In genomic region chr6:36042618-36043260, GRCh38 we compare ENCODE assay signal across 25 cellular contexts. TPM values are rescaled to one million over a fixed set of nuclear protein-coding genes. Genes with fewer than 3 reads are reported as not detected.
DNase-seq lines count a peak whose midpoint lies in the region; ATAC-seq, FAIRE-seq and TF ChIP-seq lines count a peak whose summit lies in the region.
"Had no signal": no experiment of that assay in that cellular context is flagged by ENCODE, and none has a peak within 500 bp of the region (broad histone marks: within the 10 kb centered on the region; RNA-seq: fewer than 3 reads in every experiment).

No MANE protein-coding gene starts in this region.

- POLR2A ChIA-PET in HepG2 (lab: Yijun Ruan, JAX), result interaction anchor here (1.1 to 1.6 kb wide), 2 partner anchors 13 to 15 kb away, joined by 3 to 7 read pairs; partner anchors contain the start of gene MAPK14

- H4K20me1 ChIP-seq in HepG2 (ENCODE audit: insufficient read depth, low read length) (peaks cover 58% of the 10 kb centered on the region), keratinocyte (ENCODE audit: control insufficient read depth, extremely low read depth, insufficient read depth, low read length) (no peaks in the 10 kb centered on the region)

- in situ Hi-C loops in HepG2 (cut with HindIII; ENCODE audit: extremely low pct_ligation_motif_present, low pct_unique_long_range_greater_than_20kb), result no loop called here

- 96% methylated on average over 12 of the region's 12 CpGs for WGBS in HepG2 (ENCODE audit: low lambda C conversion rate)
- 89% methylated on average over 8 of the region's 12 CpGs for WGBS in right lobe of liver (ENCODE audit: insufficient coverage, low coverage, low lambda C conversion rate, missing lambda C conversion rate)
- WGBS in small intestine, 3 donors, result 69 to 87% (median 80%) methylated on average over 12 of the region's 12 CpGs

- H3K36me3 ChIP-seq in HepG2 (replicated peaks in 1 of 2; ENCODE audit: control insufficient read depth in 1 of 2, insufficient read depth in 2 of 2, low read length in 2 of 2), result peaks cover 0 to 1% of the 10 kb centered on the region in 2 experiments; a peak in 1 of 5 replicates
- H3K36me3 ChIP-seq in right lobe of liver, result no peaks in the 10 kb centered on the region
- H3K36me3 ChIP-seq in bronchial epithelial cell (ENCODE audit: control insufficient read depth, insufficient read depth, low read length), result no peaks in the 10 kb centered on the region
- no peaks in the 10 kb centered on the region for H3K36me3 ChIP-seq in keratinocyte (ENCODE audit: control insufficient read depth in 2 of 2, extremely low read depth in 1 of 2, insufficient read depth in 2 of 2, low read length in 2 of 2)
- H3K36me3 ChIP-seq in small intestine (ENCODE audit: control insufficient read depth in 2 of 2, insufficient read depth in 2 of 2, low read length in 2 of 2), result no peaks in the 10 kb centered on the region
- no peaks in the 10 kb centered on the region for H3K36me3 ChIP-seq in tibial artery

- no peak for TF ChIP-seq EP300 in HepG2 (IDR thresholded peaks at IDR 0.05; ENCODE audit: low read depth in 2 of 2, low read length in 2 of 2)
- TF ChIP-seq EP300 in HepG2 (CRISPR knock-in tag; IDR thresholded peaks at IDR 0.05; ENCODE audit: borderline replicate concordance), result no peak

- H3K4me1 ChIP-seq in HepG2 (ENCODE audit: insufficient read depth, low read length) (peaks cover 43% of the 10 kb centered on the region), right lobe of liver (peaks cover 0 to 18% (median 7%) of the 10 kb centered on the region in 4 donors), keratinocyte (ENCODE audit: control insufficient read depth, extremely low read depth, insufficient read depth, low read length) (peaks cover 23% of the 10 kb centered on the region), small intestine (ENCODE audit: control insufficient read depth in 2 of 2, insufficient read depth in 1 of 2, low read depth in 1 of 2, low read length in 1 of 2) (peaks cover 7 to 20% of the 10 kb centered on the region in 2 donors), tibial artery (peaks cover 0 to 70% (median 28%) of the 10 kb centered on the region in 4 donors)

- ATAC-seq in HepG2 (no peak), right lobe of liver (no peak)
- ATAC-seq: HCT116 had no signal

- H3K9ac ChIP-seq in HepG2 (ENCODE audit: insufficient read depth, low read depth, low read length) (no peak overlapping the region), keratinocyte (ENCODE audit: control insufficient read depth, extremely low read depth, insufficient read depth, low read length) (no peak overlapping the region)

- no peak for FAIRE-seq in HepG2 (lab: Jason Lieb, UNC)
- FAIRE-seq in bronchial epithelial cell (lab: Jason Lieb, UNC), result no peak
- peak; percentile 48 for FAIRE-seq in keratinocyte (lab: Jason Lieb, UNC)
- no peak for FAIRE-seq in small intestine (lab: Jason Lieb, UNC)
- FAIRE-seq: GM12892 had no signal

- H3K27me3 ChIP-seq in HepG2 (ENCODE audit: control insufficient read depth in 1 of 2, insufficient read depth in 2 of 2, low read length in 2 of 2), result no peaks in the 10 kb centered on the region
- no peaks in the 10 kb centered on the region for H3K27me3 ChIP-seq in right lobe of liver
- no peaks in the 10 kb centered on the region for H3K27me3 ChIP-seq in bronchial epithelial cell (ENCODE audit: control insufficient read depth, insufficient read depth, low read length)
- H3K27me3 ChIP-seq in keratinocyte (ENCODE audit: control insufficient read depth, extremely low read depth, insufficient read depth, low read length), result no peaks in the 10 kb centered on the region
- H3K27me3 ChIP-seq in small intestine (ENCODE audit: control insufficient read depth in 2 of 2, insufficient read depth in 2 of 2, low read length in 2 of 2), result no peaks in the 10 kb centered on the region
- no peaks in the 10 kb centered on the region for H3K27me3 ChIP-seq in tibial artery

- DNase-seq in HepG2 (ENCODE audit: low spot score) (no peak), right lobe of liver (no peak), bronchial epithelial cell (ENCODE audit: low read depth) (peak; percentile 60), keratinocyte (ENCODE audit: low read depth, low spot score) (no peak), small intestine (peak; percentile 31), tibial artery (no peak), NCI-H2081 treated with DMSO at 0.1 percent for 48 hours (lab: John Stamatoyannopoulos, UW) (no peak), cardiac septum (ENCODE audit: low spot score) (no peak)
- DNase-seq: CD8-positive, alpha-beta memory T cell; DMS79 treated with DMSO at 0.1 percent for 48 hours; MV-4-11; NCI-H1105 treated with DMSO at 0.1 percent for 48 hours; NCI-H2081; NCI-H2171; NCI-H226; NCI-H510A; NCI-H69; SHP77 treated with DMSO at 0.1 percent for 48 hours had no signal

- TF ChIP-seq POLR2A in HepG2 (IDR thresholded peaks at IDR 0.05; ENCODE audit: insufficient read depth in 1 of 2, low read depth in 2 of 2, low read length in 2 of 2), result no peak
- no peak for TF ChIP-seq POLR2A in right lobe of liver (IDR thresholded peaks at IDR 0.05)

- CTCF ChIA-PET in HepG2 (lab: Yijun Ruan, JAX; ENCODE audit: low intra/inter-chr PET ratio, low total read pairs), result no interaction called here

- intact Hi-C loops in HepG2 (cut with micrococcal nuclease; ENCODE audit: unreplicated experiment) (no loop called here), right lobe of liver (cut with DNase I) (no loop called here), tibial artery (cut with DNase I; ENCODE audit: low total_unique reads) (loop anchor here (5.0 kb wide), 1 partner anchor 315 kb away; no protein-coding TSS in a partner anchor), cardiac septum (cut with DNase I) (no loop called here)

- TF ChIP-seq RAD21 in HepG2 (CRISPR knock-in tag; IDR thresholded peaks at IDR 0.05), result no peak

- no peak overlapping the region for H3K4me3 ChIP-seq in HepG2 (replicated peaks in 1 of 3; ENCODE audit: insufficient read depth in 1 of 3, low read depth in 2 of 3, low read length in 3 of 3)
- no peak overlapping the region for H3K4me3 ChIP-seq in right lobe of liver
- H3K4me3 ChIP-seq in bronchial epithelial cell (ENCODE audit: low read depth, low read length), result no peak overlapping the region
- H3K4me3 ChIP-seq in keratinocyte (ENCODE audit: control insufficient read depth in 2 of 3, extremely low read depth in 1 of 3, insufficient read depth in 2 of 3, low read depth in 1 of 3, low read length in 3 of 3), result peak overlapping the region in 1 of 3 experiments; percentile 23
- H3K4me3 ChIP-seq in small intestine (ENCODE audit: low read depth in 1 of 2, low read length in 2 of 2), result no peak overlapping the region
- no peak overlapping the region for H3K4me3 ChIP-seq in tibial artery

- TF ChIP-seq CTCF in HepG2 (CRISPR knock-in tag; IDR thresholded peaks at IDR 0.05) (no peak), right lobe of liver (IDR thresholded peaks at IDR 0.05) (no peak), bronchial epithelial cell (IDR thresholded peaks at IDR 0.05; ENCODE audit: insufficient read depth, low read length, severe bottlenecking) (no peak), keratinocyte (optimal IDR thresholded peaks at IDR 0.05 in 1 of 3, IDR thresholded peaks at IDR 0.05 in 1 of 3, conservative IDR thresholded peaks at IDR 0.05 in 1 of 3; ENCODE audit: extremely low read depth in 1 of 3, insufficient read depth in 2 of 3, low read length in 3 of 3) (no peak), tibial artery (IDR thresholded peaks at IDR 0.05) (no peak)

- H2AFZ ChIP-seq in HepG2 (ENCODE audit: low read length), result no peak overlapping the region
- no peak overlapping the region for H2AFZ ChIP-seq in keratinocyte (ENCODE audit: control insufficient read depth, low read length)

- BruUV-seq in HepG2 (replicated peaks; lab: Mats Ljungman, UMichigan), result no TSS peak

- H3K9me1 ChIP-seq in keratinocyte (ENCODE audit: control insufficient read depth, extremely low read depth, insufficient read depth, low read length), result peaks cover 3% of the 10 kb centered on the region

- H3K4me2 ChIP-seq in HepG2 (ENCODE audit: low read depth, low read length) (no peak overlapping the region), keratinocyte (ENCODE audit: control insufficient read depth, extremely low read depth, insufficient read depth, low read depth, low read length) (peak overlapping the region; percentile 74)

- no peaks in the 10 kb centered on the region for H3K9me3 ChIP-seq in HepG2 (ENCODE audit: low read length)
- no peaks in the 10 kb centered on the region for H3K9me3 ChIP-seq in right lobe of liver
- no peaks in the 10 kb centered on the region for H3K9me3 ChIP-seq in keratinocyte (ENCODE audit: control insufficient read depth, low read depth, low read length)
- no peaks in the 10 kb centered on the region for H3K9me3 ChIP-seq in small intestine (ENCODE audit: control insufficient read depth, low read depth)
- no peaks in the 10 kb centered on the region for H3K9me3 ChIP-seq in tibial artery

- H3K27ac ChIP-seq in HepG2 (ENCODE audit: extremely low read length, insufficient read depth, low read length) (no peak overlapping the region), right lobe of liver (no peak overlapping the region), keratinocyte (ENCODE audit: control insufficient read depth, insufficient read depth, low read length) (no peak overlapping the region), small intestine (ENCODE audit: low read depth in 1 of 2, low read length in 1 of 2) (no peak overlapping the region), tibial artery (no peak overlapping the region)
- H3K27ac ChIP-seq: 22Rv1, C4-2B had no signal

- dilution Hi-C loops in keratinocyte (cut with MboI; ENCODE audit: extremely low pct_ligation_motif_present, low sequenced_read_pairs), result no loop called here

- peaks cover 95% of the 10 kb centered on the region for H3K79me2 ChIP-seq in HepG2 (ENCODE audit: insufficient read depth, low read length)
- H3K79me2 ChIP-seq in keratinocyte (ENCODE audit: control insufficient read depth, insufficient read depth, low read length), result peaks cover 89% of the 10 kb centered on the region

RNA-seq across cellular contexts. Expression of gene MAPK14, which starts 15.1 kb away (rescaled TPM):
- total RNA-seq in HepG2 (2016; rRNA removed; fragmentation: Illumina TruSeq; extraction: Trizol) (67.3 and 74.9 TPM in 2 replicates), right lobe of liver (10 to 100 TPM; 37.9 to 53.3 (median 45.3) TPM), bronchial epithelial cell (38.4 and 44.7 TPM in 2 replicates), cardiac septum (25.6 TPM)
- 7.2 and 7.5 TPM in 2 replicates for total RNA-seq in HepG2 (2016; cell fraction: cytosol; rRNA removed; fragmentation: Illumina TruSeq; extraction: Trizol; ENCODE audit: low read depth)
- total RNA-seq in HepG2 (2016; cell fraction: insoluble cytoplasmic fraction; rRNA removed; fragmentation: Illumina TruSeq; extraction: Trizol), result 67.5 and 68.5 TPM in 2 replicates
- total RNA-seq in HepG2 (2016; cell fraction: membrane; rRNA removed; fragmentation: Illumina TruSeq; extraction: Trizol), result 20.7 and 21.7 TPM in 2 replicates
- total RNA-seq in HepG2 (2016; cell fraction: nucleus; rRNA removed; fragmentation: Illumina TruSeq; extraction: Trizol), result 113 and 120 TPM in 2 replicates
- polyA plus RNA-seq in HepG2 (2011; rRNA removed) (52.0 and 66.3 TPM in 2 replicates), keratinocyte (43.7 to 52.4 TPM (median 44.6 TPM) in 3 replicates), small intestine (10 to 100 TPM; 22.4 to 40.0 (median 24.3) TPM)
- polyA plus RNA-seq in HepG2 (2011; cell fraction: cytosol; rRNA removed), result 29.4 and 43.0 TPM in 2 replicates
- 53.6 and 57.1 TPM in 2 replicates for polyA plus RNA-seq in HepG2 (2011; cell fraction: nucleus; rRNA removed)
- polyA plus RNA-seq in HepG2 (2012), result 53.3 and 55.6 TPM in 2 replicates
- polyA plus RNA-seq in HepG2 (2016; cell fraction: cytosol; fragmentation: Illumina TruSeq; extraction: Trizol; ENCODE audit: low read depth), result 2.4 and 3.2 TPM in 2 replicates
- polyA plus RNA-seq in HepG2 (2016; cell fraction: insoluble cytoplasmic fraction; fragmentation: Illumina TruSeq; extraction: Trizol; ENCODE audit: low read depth), result 53.0 and 55.3 TPM in 2 replicates
- 8.8 and 9.7 TPM in 2 replicates for polyA plus RNA-seq in HepG2 (2016; cell fraction: membrane; fragmentation: Illumina TruSeq; extraction: Trizol; ENCODE audit: low read depth)
- polyA plus RNA-seq in HepG2 (2016; cell fraction: nucleus; fragmentation: Illumina TruSeq; extraction: Trizol; ENCODE audit: insufficient read depth, low read depth), result 90.3 and 105 TPM in 2 replicates
- 75.6 and 86.1 TPM in 2 replicates for polyA minus RNA-seq in HepG2 (2011; rRNA and poly(A)+ RNA removed; ENCODE audit: low replicate concordance)
- 50.6 and 54.7 TPM in 2 replicates for polyA minus RNA-seq in HepG2 (2011; cell fraction: cytosol; rRNA and poly(A)+ RNA removed)
- 204 and 254 TPM in 2 replicates for polyA minus RNA-seq in HepG2 (2011; cell fraction: nucleus; rRNA and poly(A)+ RNA removed)
- 34.1 TPM for polyA plus RNA-seq in keratinocyte (2011; ENCODE audit: low read depth)
- 27.5 and 46.9 TPM in 2 replicates for polyA plus RNA-seq in keratinocyte (2011; cell fraction: cytosol; rRNA removed)
- 63.3 and 68.9 TPM in 2 replicates for polyA plus RNA-seq in keratinocyte (2011; cell fraction: nucleus; rRNA removed)
- 29.6 and 34.7 TPM in 2 replicates for polyA plus RNA-seq in keratinocyte (2012; ENCODE audit: low replicate concordance)
- 24.8 to 104 TPM (median 66.2 TPM) in 3 replicates for polyA minus RNA-seq in keratinocyte
- polyA minus RNA-seq in keratinocyte (2011; cell fraction: cytosol; rRNA and poly(A)+ RNA removed), result 40.7 TPM
- polyA minus RNA-seq in keratinocyte (2011; cell fraction: nucleus; rRNA and poly(A)+ RNA removed), result 52.3 and 104 TPM in 2 replicates

RNA-seq across cellular contexts. Expression of gene SLC26A8, which starts 18.3 kb away (rescaled TPM):
- total RNA-seq in HepG2 (2016; rRNA removed; fragmentation: Illumina TruSeq; extraction: Trizol) (not detected in 2 replicates), right lobe of liver (under 1 TPM; 0.06 to 0.33 (median 0.09) TPM), bronchial epithelial cell (not detected in 2 replicates), cardiac septum (0.13 TPM)
- total RNA-seq in HepG2 (2016; cell fraction: cytosol; rRNA removed; fragmentation: Illumina TruSeq; extraction: Trizol; ENCODE audit: low read depth), result not detected in 2 replicates
- 0.11 TPM in 1 of 2 replicates, not detected in the other for total RNA-seq in HepG2 (2016; cell fraction: insoluble cytoplasmic fraction; rRNA removed; fragmentation: Illumina TruSeq; extraction: Trizol)
- not detected in 2 replicates for total RNA-seq in HepG2 (2016; cell fraction: membrane; rRNA removed; fragmentation: Illumina TruSeq; extraction: Trizol)
- 0.09 and 0.12 TPM in 2 replicates for total RNA-seq in HepG2 (2016; cell fraction: nucleus; rRNA removed; fragmentation: Illumina TruSeq; extraction: Trizol)
- polyA plus RNA-seq in HepG2 (2011; rRNA removed) (0.42 and 0.46 TPM in 2 replicates), keratinocyte (0.02 to 0.18 TPM (median 0.04 TPM) in 3 replicates), small intestine (under 1 TPM in 1 of 3 donors, not detected in 2; 0.16 TPM)
- 0.16 and 0.17 TPM in 2 replicates for polyA plus RNA-seq in HepG2 (2011; cell fraction: cytosol; rRNA removed)
- 0.64 and 1.1 TPM in 2 replicates for polyA plus RNA-seq in HepG2 (2011; cell fraction: nucleus; rRNA removed)
- polyA plus RNA-seq in HepG2 (2012), result 0.05 and 0.16 TPM in 2 replicates
- polyA plus RNA-seq in HepG2 (2016; cell fraction: cytosol; fragmentation: Illumina TruSeq; extraction: Trizol; ENCODE audit: low read depth), result not detected in 2 replicates
- polyA plus RNA-seq in HepG2 (2016; cell fraction: insoluble cytoplasmic fraction; fragmentation: Illumina TruSeq; extraction: Trizol; ENCODE audit: low read depth), result 0.11 TPM in 1 of 2 replicates, not detected in the other
- polyA plus RNA-seq in HepG2 (2016; cell fraction: membrane; fragmentation: Illumina TruSeq; extraction: Trizol; ENCODE audit: low read depth), result not detected in 2 replicates
- 0.15 and 0.28 TPM in 2 replicates for polyA plus RNA-seq in HepG2 (2016; cell fraction: nucleus; fragmentation: Illumina TruSeq; extraction: Trizol; ENCODE audit: insufficient read depth, low read depth)
- 0.42 TPM in 1 of 2 replicates, not detected in the other for polyA minus RNA-seq in HepG2 (2011; rRNA and poly(A)+ RNA removed; ENCODE audit: low replicate concordance)
- polyA minus RNA-seq in HepG2 (2011; cell fraction: cytosol; rRNA and poly(A)+ RNA removed), result 0.26 TPM in 1 of 2 replicates, not detected in the other
- 0.39 and 0.50 TPM in 2 replicates for polyA minus RNA-seq in HepG2 (2011; cell fraction: nucleus; rRNA and poly(A)+ RNA removed)
- not detected for polyA plus RNA-seq in keratinocyte (2011; ENCODE audit: low read depth)
- not detected in 2 replicates for polyA plus RNA-seq in keratinocyte (2011; cell fraction: cytosol; rRNA removed)
- polyA plus RNA-seq in keratinocyte (2011; cell fraction: nucleus; rRNA removed), result 0.06 TPM in 1 of 2 replicates, not detected in the other
- not detected in 2 replicates for polyA plus RNA-seq in keratinocyte (2012; ENCODE audit: low replicate concordance)
- not detected in 3 replicates for polyA minus RNA-seq in keratinocyte
- polyA minus RNA-seq in keratinocyte (2011; cell fraction: cytosol; rRNA and poly(A)+ RNA removed), result not detected
- polyA minus RNA-seq in keratinocyte (2011; cell fraction: nucleus; rRNA and poly(A)+ RNA removed), result 0.23 TPM in 1 of 2 replicates, not detected in the other
- total RNA-seq: B cell; CD8-positive, alpha-beta memory T cell; H4 had no signal
- polyA plus RNA-seq: CD8-positive, alpha-beta memory T cell; IgD-negative memory B cell had no signal

Comparison
In these comparisons a context has a peak if more than half of its experiments do, and no peak if none do; other contexts are left out.
1. DNase-seq: peak in bronchial epithelial cell (single experiment) and small intestine (single experiment); none in HepG2 (single experiment), right lobe of liver (0 of 3), keratinocyte (single experiment), tibial artery (0 of 2), NCI-H2081 treated with DMSO at 0.1 percent for 48 hours (single experiment) and cardiac septum (single experiment).